In genomic region chr5:25387949-25388348, GRCh38 we compare ENCODE assay signal across 29 cellular contexts.
"Had no signal": no experiment of that assay in that cellular context is flagged by ENCODE, and none has a peak within 500 bp of the region (broad histone marks: within the 10 kb centered on the region; RNA-seq: fewer than 3 reads in every experiment).

No MANE protein-coding gene starts in this region.

- H3K4me3 ChIP-seq: ascending aorta, cardiac muscle cell had no signal

- H3K36me3 ChIP-seq: ascending aorta, cardiac muscle cell had no signal

- FAIRE-seq: bronchial epithelial cell, TTC549 had no signal

- H3K27ac ChIP-seq: ascending aorta, cardiac muscle cell, VCaP had no signal

- H3K9me3 ChIP-seq: ascending aorta had no signal

- H3K4me1 ChIP-seq: ascending aorta had no signal

- DNase-seq: activated B cell treated with CpG ODN at 0.5 μM for 24 hours; activated CD4-positive, alpha-beta memory T cell treated with anti-CD3 and anti-CD28 coated beads for 36 hours; activated CD4-positive, alpha-beta T cell treated with anti-CD3 and anti-CD28 coated beads for 4 hours; activated CD4-positive, alpha-beta T cell treated with anti-CD3 and anti-CD28 coated beads, Interleukin-2, amount 10 ng/mL, durations not matched to agents 24 days and 14 days; activated CD4-positive, alpha-beta T cell treated with anti-CD3 and anti-CD28 coated beads, Interleukin-2, amount 50 U/mL, for 1 hour; activated CD4-positive, alpha-beta T cell treated with anti-CD3 and anti-CD28 coated beads, Interleukin-2, amount 50 U/mL, for 4 hours; activated CD4-positive, CD25-positive, alpha-beta regulatory T cell treated with anti-CD3 and anti-CD28 coated beads, Interleukin-2, amount 50 U/mL, for 72 hours; activated CD8-positive, alpha-beta memory T cell treated with anti-CD3 and anti-CD28 coated beads, Interleukin-2, amount 50 U/mL, for 48 hours; activated CD8-positive, alpha-beta T cell treated with anti-CD3 and anti-CD28 coated beads for 36 hours; activated effector memory CD4-positive, alpha-beta T cell treated with Interleukin-2 at 50 U/mL for 16 hours; activated gamma-delta T cell; activated naive CD4-positive, alpha-beta T cell treated with anti-CD3 and anti-CD28 coated beads, Interleukin-2, amount 10 ng/mL, durations not matched to agents 7 days and 5 days; activated naive CD4-positive, alpha-beta T cell treated with Interleukin-2 at 50 U/mL for 16 hours; activated naive CD8-positive, alpha-beta T cell treated with anti-CD3 and anti-CD28 coated beads, Interleukin-2, amount 10 ng/mL, durations not matched to agents 7 days and 5 days; activated naive CD8-positive, alpha-beta T cell treated with anti-CD3 and anti-CD28 coated beads, Interleukin-2, amount 50 U/mL, for 24 hours; activated T-cell treated with anti-CD3 and anti-CD28 coated beads, Interleukin-2, amount 50 U/mL, for 24 hours; activated T-cell treated with anti-CD3 and anti-CD28 coated beads, Interleukin-2, amount 50 U/mL, for 48 hours; amygdala; anterior cingulate cortex; caudate nucleus; cerebellar nuclear complex; T-helper 1 cell; T-helper 2 cell; T-helper 9 cell had no signal

- H3K27me3 ChIP-seq: ascending aorta, cardiac muscle cell had no signal

- ATAC-seq: activated CD8-positive, alpha-beta T cell treated with anti-CD3 and anti-CD28 coated beads for 36 hours; activated naive CD8-positive, alpha-beta T cell treated with anti-CD3 and anti-CD28 coated beads, Interleukin-2, amount 50 U/mL, for 24 hours had no signal
